Comparison of ENCODE assay signal across 1 cellular context in genomic region chr3:137300703-137301102, GRCh38.
A peak's percentile ranks its signal among the peaks of the same experiment; 100 is the strongest.
TF ChIP-seq lines count a peak whose summit lies in the region.

No MANE protein-coding gene starts in this region.

TF ChIP-seq in GM12878, 131 proteins besides CTCF, POLR2A, EP300 and RAD21 (continued from another document):
- no peak for TF ChIP-seq REST (IDR thresholded peaks at IDR 0.05; ENCODE audit: low read depth, low read length)
- no peak for TF ChIP-seq MTA3 (IDR thresholded peaks at IDR 0.05; ENCODE audit: borderline replicate concordance, low read length)
- TF ChIP-seq ZZZ3 (IDR thresholded peaks at IDR 0.05; ENCODE audit: control insufficient read depth, insufficient read length, low read depth): no peak
- no peak for TF ChIP-seq PAX8 (IDR thresholded peaks at IDR 0.05)
- TF ChIP-seq PAX5 (IDR thresholded peaks at IDR 0.05; ENCODE audit: borderline replicate concordance, low read depth, low read length): peak; percentile 38; the same call in 1 of the 2 replicates
- TF ChIP-seq POU2F2 (IDR thresholded peaks at IDR 0.05; ENCODE audit: borderline replicate concordance, low read depth, low read length): no peak
- TF ChIP-seq MYB (IDR thresholded peaks at IDR 0.05; ENCODE audit: borderline replicate concordance, low read depth, low read length): no peak
- TF ChIP-seq BCL3 (IDR thresholded peaks at IDR 0.05; ENCODE audit: borderline replicate concordance, insufficient read depth, low read depth, low read length, poor library complexity, severe bottlenecking): no peak
- TF ChIP-seq NFXL1 (IDR thresholded peaks at IDR 0.05; ENCODE audit: borderline replicate concordance): no peak
- no peak for TF ChIP-seq CHD4 (IDR thresholded peaks at IDR 0.05)
- peak; percentile 61; the same call in 1 of the 2 replicates for TF ChIP-seq NFIC (IDR thresholded peaks at IDR 0.05; ENCODE audit: low read depth, low read length)
- TF ChIP-seq JUNB (IDR thresholded peaks at IDR 0.05): peak; percentile 91
- no peak for TF ChIP-seq KDM1A (IDR thresholded peaks at IDR 0.05; ENCODE audit: borderline replicate concordance)
- peak; percentile 74 for TF ChIP-seq MLLT1 (IDR thresholded peaks at IDR 0.05)
- no peak for TF ChIP-seq CHD2 (IDR thresholded peaks at IDR 0.05; ENCODE audit: borderline replicate concordance, low read depth, low read length)
- no peak for TF ChIP-seq BRCA1 (IDR thresholded peaks at IDR 0.05; ENCODE audit: low read depth, low read length)
- TF ChIP-seq ATF2 (IDR thresholded peaks at IDR 0.05; ENCODE audit: low read length): peak; percentile 26; the same call in 1 of the 2 replicates
TF ChIP-seq in GM12878: peak in this region for 18.
